Comparison of ENCODE assay signal across 13 cellular contexts in the genomic region with DNA sequence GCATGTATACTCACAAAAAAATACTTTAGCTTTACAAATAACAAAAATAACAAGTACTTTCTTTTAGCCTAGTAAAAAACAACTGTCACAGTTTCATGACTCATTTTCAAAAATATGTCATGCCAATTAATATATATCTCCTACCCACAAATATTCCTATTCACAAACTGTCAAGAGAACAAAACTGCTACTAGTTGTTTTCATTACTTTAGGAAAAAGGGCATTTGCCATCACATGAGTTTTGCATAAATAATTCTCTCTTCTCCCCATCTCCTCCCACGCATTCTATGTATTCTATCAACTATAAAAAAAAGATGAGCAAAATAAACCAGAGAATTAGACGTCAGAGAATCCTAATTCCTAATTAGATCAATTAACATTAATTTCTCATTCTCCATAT.
DNase-seq lines count a peak whose midpoint lies in the region; ATAC-seq, FAIRE-seq and TF ChIP-seq lines count a peak whose summit lies in the region.
"Had no signal": no experiment of that assay in that cellular context is flagged by ENCODE, and none has a peak within 500 bp of the region (broad histone marks: within the 10 kb centered on the region; RNA-seq: fewer than 3 reads in every experiment).

No MANE protein-coding gene starts in this region.

- H2AFZ ChIP-seq in SK-N-SH (ENCODE audit: low read depth) (no peak overlapping the region), K562 (ENCODE audit: low read depth, low read length) (no peak overlapping the region)

- CTCF ChIA-PET in SK-N-SH (lab: Yijun Ruan, JAX) (interaction anchor here (1.2 to 1.4 kb wide), 2 partner anchors 13 to 23 kb away, joined by 3 read pairs; no protein-coding TSS in a partner anchor), K562 (lab: Yijun Ruan, JAX; ENCODE audit: low intra/inter-chr PET ratio) (no interaction called here)

- TF ChIP-seq POLR2A in K562 (conservative IDR thresholded peaks at IDR 0.05), result no peak

- ATAC-seq in SK-N-SH treated with all-trans-retinoic acid at 6 μM for 48 hours (no peak), K562 (no peak), GM21576 (IDR thresholded peaks at IDR 0.05; ENCODE audit: unreplicated experiment) (no peak)
- no peak for ATAC-seq in natural killer cell treated with Interleukin-12 subunit alpha and Interleukin-12 subunit beta and Interleukin-15 and Interleukin-18, amount 100 ng/mL, for 72 hours
- ATAC-seq: left colon had no signal

- DNase-seq in SK-N-SH (no peak), K562 (ENCODE audit: extremely low read depth in 1 of 4, low spot score in 3 of 4) (no peak), AG08395 (ENCODE audit: low spot score) (no peak), NCI-H526 (lab: John Stamatoyannopoulos, UW) (no peak)
- no peak for DNase-seq in natural killer cell treated with Interleukin-12 subunit alpha and Interleukin-12 subunit beta and Interleukin-15 and Interleukin-18, amount 100 ng/mL, for 72 hours (ENCODE audit: low spot score)
- DNase-seq: left colon had no signal

- peak overlapping the region in 3 of 4 donors; percentile 71 to 76 (median 75) for H3K4me3 Mint-ChIP-seq in IgD-negative memory B cell
- H3K4me3 Mint-ChIP-seq in natural killer cell treated with Interleukin-12 subunit alpha and Interleukin-12 subunit beta and Interleukin-15 and Interleukin-18, amount 100 ng/mL, for 72 hours, result peak overlapping the region; percentile 78
- H3K4me3 Mint-ChIP-seq: neural crest cell, type B pancreatic cell had no signal

- POLR2A ChIA-PET in SK-N-SH (lab: Yijun Ruan, JAX), result no interaction called here
- POLR2A ChIA-PET in K562 (lab: Yijun Ruan, JAX), result interaction anchor here (0.6 kb wide), 1 partner anchor 18 kb away, joined by 3 read pairs; no protein-coding TSS in a partner anchor

- no peaks in the 10 kb centered on the region for H3K9me3 ChIP-seq in SK-N-SH
- no peaks in the 10 kb centered on the region for H3K9me3 ChIP-seq in K562 (replicated peaks; ENCODE audit: control insufficient read depth, insufficient read depth, low read depth, low read length)

- intact Hi-C loops in K562 (cut with micrococcal nuclease), result loop anchor here (5.0 kb wide), 1 partner anchor 41 kb away; no protein-coding TSS in a partner anchor

- peak overlapping the region in 1 of 2 experiments; percentile 80; a peak in 3 of 4 replicates for H3K27ac ChIP-seq in SK-N-SH (ENCODE audit: low read depth in 2 of 2, low read length in 1 of 2)
- H3K27ac ChIP-seq in K562 (ENCODE audit: extremely low read depth, low read depth, low read length), result peak overlapping the region; percentile 10; the same call in 1 of the 3 replicates
- H3K27ac ChIP-seq: 22Rv1, HL-60 had no signal

- H3K27me3 Mint-ChIP-seq in IgD-negative memory B cell, result no peaks in the 10 kb centered on the region
- no peaks in the 10 kb centered on the region for H3K27me3 Mint-ChIP-seq in natural killer cell treated with Interleukin-12 subunit alpha and Interleukin-12 subunit beta and Interleukin-15 and Interleukin-18, amount 100 ng/mL, for 72 hours
- H3K27me3 Mint-ChIP-seq: type B pancreatic cell had no signal

- H3K36me3 Mint-ChIP-seq in IgD-negative memory B cell, result peaks cover 2% of the 10 kb centered on the region
- H3K36me3 Mint-ChIP-seq in natural killer cell treated with Interleukin-12 subunit alpha and Interleukin-12 subunit beta and Interleukin-15 and Interleukin-18, amount 100 ng/mL, for 72 hours, result peaks cover 3% of the 10 kb centered on the region

- no peak for FAIRE-seq in K562 (lab: Jason Lieb, UNC)

- no peaks in the 10 kb centered on the region for H3K36me3 ChIP-seq in SK-N-SH (replicated peaks in 1 of 2; ENCODE audit: control insufficient read depth in 1 of 2, insufficient read depth in 2 of 2, low read length in 1 of 2)
- peaks cover 3% of the 10 kb centered on the region; the same call in 2 of the 3 replicates for H3K36me3 ChIP-seq in K562 (ENCODE audit: control insufficient read depth, insufficient read depth, low read length)

- no peaks in the 10 kb centered on the region for H3K9me2 ChIP-seq in SK-N-SH

- BruUV-seq in K562 (replicated peaks; lab: Mats Ljungman, UMichigan), result no TSS peak

- no peak for TF ChIP-seq RAD21 in SK-N-SH (IDR thresholded peaks at IDR 0.05; ENCODE audit: low read length)
- no peak for TF ChIP-seq RAD21 in K562 (CRISPR knock-in tag; conservative IDR thresholded peaks at IDR 0.05 in 1 of 2, IDR thresholded peaks at IDR 0.05 in 1 of 2)

- peak overlapping the region; percentile 28; the same call in 1 of the 2 replicates for H3K4me2 ChIP-seq in SK-N-SH
- no peak overlapping the region for H3K4me2 ChIP-seq in K562 (ENCODE audit: insufficient read depth, low read length)

- H3K27ac Mint-ChIP-seq in IgD-negative memory B cell, result peak overlapping the region; percentile 85 to 95 (median 90)
- peak overlapping the region; percentile 96 to 97 for H3K27ac Mint-ChIP-seq in natural killer cell treated with Interleukin-12 subunit alpha and Interleukin-12 subunit beta and Interleukin-15 and Interleukin-18, amount 100 ng/mL, for 72 hours
- H3K27ac Mint-ChIP-seq: type B pancreatic cell had no signal

- peaks cover 80% of the 10 kb centered on the region for H3K79me2 ChIP-seq in SK-N-SH (ENCODE audit: insufficient read depth)
- peaks cover 100% of the 10 kb centered on the region for H3K79me2 ChIP-seq in K562 (ENCODE audit: control insufficient read depth, insufficient read depth, low read length)

- H4K20me1 ChIP-seq in SK-N-SH (ENCODE audit: insufficient read depth), result peaks cover 3% of the 10 kb centered on the region; the same call in 1 of the 2 replicates
- no peaks in the 10 kb centered on the region for H4K20me1 ChIP-seq in K562 (replicated peaks; ENCODE audit: control insufficient read depth, insufficient read depth, low read length)

- H3K9ac ChIP-seq in SK-N-SH (no peak overlapping the region; the same call in 1 of the 2 replicates), K562 (ENCODE audit: insufficient read depth in 1 of 2, low read depth in 2 of 2, low read length in 2 of 2) (no peak overlapping the region)

- peaks cover 31% of the 10 kb centered on the region for H3F3A ChIP-seq in SK-N-SH (replicated peaks; ENCODE audit: insufficient read depth)

- H3K4me1 ChIP-seq in SK-N-SH (ENCODE audit: control insufficient read depth in 1 of 2, insufficient read depth in 2 of 2, low read depth in 1 of 2, low read length in 1 of 2), result peaks cover 17 to 65% of the 10 kb centered on the region in 2 experiments; a peak in 3 of 4 replicates
- H3K4me1 ChIP-seq in K562 (replicated peaks in 1 of 2; ENCODE audit: control insufficient read depth in 2 of 2, insufficient read depth in 2 of 2, low read length in 2 of 2), result peaks cover 14 to 60% of the 10 kb centered on the region in 2 experiments

- 37% methylated on average over 2 of the region's 2 CpGs for WGBS in SK-N-SH (ENCODE audit: low lambda C conversion rate)
- 33% methylated on average over 2 of the region's 2 CpGs for WGBS in K562 (ENCODE audit: insufficient coverage, low coverage, missing lambda C conversion rate)

- H3K4me3 ChIP-seq in SK-N-SH (ENCODE audit: low read depth in 2 of 2, low read length in 1 of 2) (no peak overlapping the region), K562 (no peak overlapping the region)

- H3K9me1 ChIP-seq in K562 (ENCODE audit: control insufficient read depth, insufficient read depth, low read length), result no peaks in the 10 kb centered on the region

- TF ChIP-seq CTCF in SK-N-SH (IDR thresholded peaks at IDR 0.05) (no peak), K562 (IDR thresholded peaks at IDR 0.05 in 2 of 3, conservative IDR thresholded peaks at IDR 0.05 in 1 of 3; ENCODE audit: insufficient read depth in 2 of 3, low read depth in 1 of 3, low read length in 3 of 3) (no peak)

- in situ Hi-C loops in K562 (cut with MboI), result no loop called here

- no peaks in the 10 kb centered on the region for H3K27me3 ChIP-seq in SK-N-SH (ENCODE audit: insufficient read depth)
- no peaks in the 10 kb centered on the region for H3K27me3 ChIP-seq in K562 (ENCODE audit: control insufficient read depth in 2 of 2, insufficient read depth in 2 of 2, low read length in 2 of 2)

- H3K9me3 Mint-ChIP-seq in IgD-negative memory B cell, result no peaks in the 10 kb centered on the region
- peaks cover 2% of the 10 kb centered on the region for H3K9me3 Mint-ChIP-seq in natural killer cell treated with Interleukin-12 subunit alpha and Interleukin-12 subunit beta and Interleukin-15 and Interleukin-18, amount 100 ng/mL, for 72 hours
- H3K9me3 Mint-ChIP-seq: neural crest cell had no signal

- TF ChIP-seq EP300 in SK-N-SH (IDR thresholded peaks at IDR 0.05; ENCODE audit: borderline replicate concordance in 1 of 2, low read depth in 1 of 2, low read length in 1 of 2), result no peak
- TF ChIP-seq EP300 in K562 (IDR thresholded peaks at IDR 0.05; ENCODE audit: low read length), result no peak

- peaks cover 68 to 86% (median 79%) of the 10 kb centered on the region in 3 donors for H3K4me1 Mint-ChIP-seq in IgD-negative memory B cell
- H3K4me1 Mint-ChIP-seq in natural killer cell treated with Interleukin-12 subunit alpha and Interleukin-12 subunit beta and Interleukin-15 and Interleukin-18, amount 100 ng/mL, for 72 hours (ENCODE audit: low read depth in 2 of 2), result peaks cover 69 to 95% of the 10 kb centered on the region in 2 donors

TF ChIP-seq in SK-N-SH, 30 proteins besides CTCF, POLR2A, EP300 and RAD21 (continues in another document):
- no peak for TF ChIP-seq GABPA (IDR thresholded peaks at IDR 0.05; ENCODE audit: low read depth)
- no peak for TF ChIP-seq ELF1 (IDR thresholded peaks at IDR 0.05)
- no peak for TF ChIP-seq CHD2 (IDR thresholded peaks at IDR 0.05; ENCODE audit: low read length, partially characterized antibody)
- no peak for TF ChIP-seq NRF1 (IDR thresholded peaks at IDR 0.05; ENCODE audit: low read depth, low read length)
- TF ChIP-seq RFX5 (IDR thresholded peaks at IDR 0.05; ENCODE audit: low read length), result no peak
- no peak for TF ChIP-seq NFIC (IDR thresholded peaks at IDR 0.05; ENCODE audit: borderline replicate concordance)

TF ChIP-seq in SK-N-SH treated with all-trans-retinoic acid at 6 μM for 48 hours, 23 proteins besides CTCF, POLR2A, EP300 and RAD21 (continues in another document):
- no peak for TF ChIP-seq ZFP3 (CRISPR knock-in tag; IDR thresholded peaks at IDR 0.05)
- TF ChIP-seq ZC3H10 (CRISPR knock-in tag; IDR thresholded peaks at IDR 0.05), result no peak
- TF ChIP-seq PPARA (CRISPR knock-in tag; IDR thresholded peaks at IDR 0.05; ENCODE audit: borderline replicate concordance), result no peak
- TF ChIP-seq CSDC2 (CRISPR knock-in tag; IDR thresholded peaks at IDR 0.05), result no peak
- no peak for TF ChIP-seq ZFP30 (CRISPR knock-in tag; IDR thresholded peaks at IDR 0.05)
- no peak for TF ChIP-seq ZNF8 (CRISPR knock-in tag; IDR thresholded peaks at IDR 0.05)
- TF ChIP-seq ZNF70 (CRISPR knock-in tag; IDR thresholded peaks at IDR 0.05), result no peak

TF ChIP-seq in K562, 482 proteins besides CTCF, POLR2A, EP300 and RAD21:
- TF ChIP-seq POLR2AphosphoS2 (IDR thresholded peaks at IDR 0.05; ENCODE audit: low read length), result no peak
- peak; percentile 57 for TF ChIP-seq EGR1 (conservative IDR thresholded peaks at IDR 0.05)
TF ChIP-seq in K562: peak in this region for 1.

Comparison
In these comparisons a context has a peak if more than half of its experiments do, and no peak if none do; other contexts are left out.
1. Of the 27 proteins assayed by ChIP-seq in both K562 and SK-N-SH: peak only in K562: none; only in SK-N-SH: JUND; in both: none; in neither: 26.